Comparison of ENCODE assay signal across 10 cellular contexts in the genomic region with DNA sequence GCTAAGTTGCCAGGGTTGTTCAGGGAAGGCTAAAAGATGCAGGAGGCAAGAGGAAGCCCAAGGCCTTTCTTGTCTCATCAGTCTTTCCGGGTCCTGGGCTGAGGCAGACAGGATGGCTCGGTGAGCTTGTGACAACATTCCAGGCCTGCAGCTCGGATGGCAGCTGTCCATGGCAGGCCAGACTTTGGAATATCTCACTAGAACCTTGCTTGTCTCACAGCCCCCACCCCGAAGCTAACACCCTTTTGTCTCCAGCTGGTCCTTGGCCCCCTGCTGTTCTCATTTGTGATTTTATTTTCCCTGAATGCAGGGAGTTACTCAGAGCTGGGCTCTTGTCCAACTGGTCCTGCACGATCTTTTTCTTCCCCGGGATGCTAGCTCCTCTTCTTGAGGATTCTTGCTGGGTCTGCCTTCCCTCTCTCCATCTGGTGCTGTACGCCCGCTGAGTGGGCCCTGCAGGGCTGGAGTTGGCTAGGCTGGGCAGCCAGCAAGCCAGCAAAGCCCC.
DNase-seq lines count a peak whose midpoint lies in the region; ATAC-seq and TF ChIP-seq lines count a peak whose summit lies in the region.
"Had no signal": no experiment of that assay in that cellular context is flagged by ENCODE, and none has a peak within 500 bp of the region (broad histone marks: within the 10 kb centered on the region; RNA-seq: fewer than 3 reads in every experiment).

No MANE protein-coding gene starts in this region.

- in situ Hi-C loops in brain microvascular endothelial cell (cut with HindIII; ENCODE audit: low pct_ligation_motif_present, low sequenced_read_pairs) = no loop called here

- H3K36me3 Mint-ChIP-seq in nephron progenitor cell (ENCODE audit: low read depth) = peaks cover 5% of the 10 kb centered on the region
- H3K36me3 Mint-ChIP-seq in activated naive CD8-positive, alpha-beta T cell treated with anti-CD3 and anti-CD28 coated beads, Interleukin-2, amount 50 U/mL, for 24 hours (ENCODE audit: low read depth) = no peaks in the 10 kb centered on the region
- H3K36me3 Mint-ChIP-seq: activated naive CD8-positive, alpha-beta T cell had no signal

- H3K27ac Mint-ChIP-seq in nephron progenitor cell = peak overlapping the region; percentile 5
- no peak overlapping the region for H3K27ac Mint-ChIP-seq in activated naive CD8-positive, alpha-beta T cell treated with anti-CD3 and anti-CD28 coated beads, Interleukin-2, amount 50 U/mL, for 24 hours
- H3K27ac Mint-ChIP-seq: activated naive CD8-positive, alpha-beta T cell had no signal

- peaks cover 12% of the 10 kb centered on the region for H3K9me3 Mint-ChIP-seq in nephron progenitor cell
- no peaks in the 10 kb centered on the region for H3K9me3 Mint-ChIP-seq in activated naive CD8-positive, alpha-beta T cell treated with anti-CD3 and anti-CD28 coated beads, Interleukin-2, amount 50 U/mL, for 24 hours

- no peak for TF ChIP-seq POLR2A in erythroblast (IDR thresholded peaks at IDR 0.05; ENCODE audit: low read length)

- peak; percentile 31 for DNase-seq in GM03348 (ENCODE audit: low spot score)
- peak; percentile 42 for DNase-seq in NCI-H2107 (lab: John Stamatoyannopoulos, UW)
- DNase-seq in brain microvascular endothelial cell = peak; percentile 48
- DNase-seq in nephron progenitor cell = peak; percentile 18
- DNase-seq in activated naive CD8-positive, alpha-beta T cell treated with anti-CD3 and anti-CD28 coated beads, Interleukin-2, amount 50 U/mL, for 24 hours = no peak
- no peak for DNase-seq in erythroblast (lab: John Stamatoyannopoulos, UW)
- DNase-seq in stimulated activated CD4-positive, alpha-beta T cell treated with anti-CD3 and anti-CD28 coated beads, Interleukin-15, amount 100 ng/mL, for 24 hours = no peak
- DNase-seq in activated naive CD4-positive, alpha-beta T cell treated with Interleukin-2 at 50 U/mL for 16 hours = no peak

- no peaks in the 10 kb centered on the region for H3K27me3 ChIP-seq in brain microvascular endothelial cell (replicated peaks)

- H3K36me3 ChIP-seq in brain microvascular endothelial cell (replicated peaks) = no peaks in the 10 kb centered on the region

- H3K4me1 Mint-ChIP-seq in nephron progenitor cell = peaks cover 60% of the 10 kb centered on the region
- H3K4me1 Mint-ChIP-seq in activated naive CD8-positive, alpha-beta T cell treated with anti-CD3 and anti-CD28 coated beads, Interleukin-2, amount 50 U/mL, for 24 hours = no peaks in the 10 kb centered on the region

- no peak overlapping the region for H3K4me3 Mint-ChIP-seq in nephron progenitor cell
- no peak overlapping the region for H3K4me3 Mint-ChIP-seq in activated naive CD8-positive, alpha-beta T cell treated with anti-CD3 and anti-CD28 coated beads, Interleukin-2, amount 50 U/mL, for 24 hours
- H3K4me3 Mint-ChIP-seq: activated naive CD8-positive, alpha-beta T cell had no signal

- no peak for ATAC-seq in activated naive CD8-positive, alpha-beta T cell treated with anti-CD3 and anti-CD28 coated beads, Interleukin-2, amount 50 U/mL, for 24 hours
- ATAC-seq: right cardiac atrium had no signal

- TF ChIP-seq CTCF in brain microvascular endothelial cell (IDR thresholded peaks at IDR 0.05; ENCODE audit: low read depth, low read length, missing control alignments) = no peak
- TF ChIP-seq CTCF in nephron progenitor cell (IDR thresholded peaks at IDR 0.05) = no peak

- H3K27me3 Mint-ChIP-seq in nephron progenitor cell (ENCODE audit: low read depth, poor library complexity) = peaks cover 16% of the 10 kb centered on the region
- H3K27me3 Mint-ChIP-seq in activated naive CD8-positive, alpha-beta T cell treated with anti-CD3 and anti-CD28 coated beads, Interleukin-2, amount 50 U/mL, for 24 hours = peaks cover 5% of the 10 kb centered on the region

- H3K27ac ChIP-seq in brain microvascular endothelial cell = no peak overlapping the region

- no peak overlapping the region for H3K4me3 ChIP-seq in brain microvascular endothelial cell (ENCODE audit: low read depth, low read length)

Comparison
In these comparisons a context has a peak if more than half of its experiments do, and no peak if none do; other contexts are left out.
1. DNase-seq: peak in GM03348 (single experiment), NCI-H2107 (single experiment), brain microvascular endothelial cell (single experiment) and nephron progenitor cell (single experiment); none in activated naive CD8-positive, alpha-beta T cell treated with anti-CD3 and anti-CD28 coated beads, Interleukin-2, amount 50 U/mL, for 24 hours (single experiment), erythroblast (0 of 2), stimulated activated CD4-positive, alpha-beta T cell treated with anti-CD3 and anti-CD28 coated beads, Interleukin-15, amount 100 ng/mL, for 24 hours (single experiment) and activated naive CD4-positive, alpha-beta T cell treated with Interleukin-2 at 50 U/mL for 16 hours (single experiment).